In the genomic region with DNA sequence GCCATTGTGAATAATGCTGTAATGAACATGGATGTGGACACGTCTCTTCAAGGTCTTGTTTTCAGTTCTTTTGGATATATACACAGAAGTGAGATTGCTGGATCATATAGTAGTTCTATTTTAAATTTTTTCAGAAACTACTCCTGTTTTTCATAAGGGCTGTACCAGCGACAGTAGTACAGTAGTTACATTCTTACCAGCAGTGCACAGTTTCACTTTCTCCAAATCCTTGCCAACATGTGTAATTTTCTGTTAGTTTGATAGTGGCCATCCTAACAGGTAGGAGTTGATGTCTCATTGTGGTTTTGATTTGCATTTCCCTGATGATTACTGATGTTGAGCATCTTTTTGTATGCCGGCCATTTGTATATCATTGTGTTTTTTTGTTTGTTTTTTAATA, we compare ENCODE assay signal across 12 cellular contexts.
DNase-seq lines count a peak whose midpoint lies in the region; ATAC-seq and TF ChIP-seq lines count a peak whose summit lies in the region.
"Had no signal": no experiment of that assay in that cellular context is flagged by ENCODE, and none has a peak within 500 bp of the region (broad histone marks: within the 10 kb centered on the region; RNA-seq: fewer than 3 reads in every experiment).

No MANE protein-coding gene starts in this region.

- ATAC-seq in DND-41 (ENCODE audit: insufficient read depth, low read depth) (peak; percentile 52; the same call in 1 of the 3 replicates), GM19035 (IDR thresholded peaks at IDR 0.05; ENCODE audit: unreplicated experiment) (peak; percentile 49), HG02678 (IDR thresholded peaks at IDR 0.05; ENCODE audit: unreplicated experiment) (peak; percentile 63), HG03558 (IDR thresholded peaks at IDR 0.05; ENCODE audit: extremely low read depth, unreplicated experiment) (peak; percentile 53), HG02870 (IDR thresholded peaks at IDR 0.05; ENCODE audit: unreplicated experiment) (no peak)
- ATAC-seq: heart right ventricle had no signal

- peaks cover 92% of the 10 kb centered on the region for H3K79me2 ChIP-seq in DND-41 (ENCODE audit: insufficient read depth, low read length)
- peaks cover 95% of the 10 kb centered on the region for H3K79me2 ChIP-seq in hepatocyte

- H3K36me3 ChIP-seq in DND-41 (ENCODE audit: insufficient read depth, low read length) = no peaks in the 10 kb centered on the region
- H3K36me3 ChIP-seq in suprapubic skin = no peaks in the 10 kb centered on the region
- no peaks in the 10 kb centered on the region for H3K36me3 ChIP-seq in hepatocyte (replicated peaks; ENCODE audit: insufficient read depth, low read depth)
- H3K36me3 ChIP-seq: heart right ventricle had no signal

- H3K4me1 ChIP-seq in DND-41 (ENCODE audit: insufficient read depth, low read length) (no peaks in the 10 kb centered on the region), suprapubic skin (peaks cover 16% of the 10 kb centered on the region), hepatocyte (ENCODE audit: insufficient read depth) (peaks cover 10% of the 10 kb centered on the region)

- no peak overlapping the region for H3K9ac ChIP-seq in DND-41 (ENCODE audit: low read depth, low read length)

- H3K9me2 ChIP-seq in hepatocyte (replicated peaks; ENCODE audit: insufficient read depth) = no peaks in the 10 kb centered on the region

- no peak overlapping the region for H3K4me3 ChIP-seq in DND-41 (ENCODE audit: low read depth in 1 of 2, low read length in 2 of 2)
- H3K4me3 ChIP-seq in suprapubic skin = no peak overlapping the region
- H3K4me3 ChIP-seq in hepatocyte = no peak overlapping the region
- H3K4me3 ChIP-seq: heart right ventricle had no signal

- TF ChIP-seq CTCF in DND-41 (IDR thresholded peaks at IDR 0.05; ENCODE audit: borderline replicate concordance, extremely low read depth, low read length, poor library complexity, severe bottlenecking) (no peak), suprapubic skin (IDR thresholded peaks at IDR 0.05) (no peak), hepatocyte (IDR thresholded peaks at IDR 0.05; ENCODE audit: poor library complexity) (no peak)

- WGBS in suprapubic skin = 74% methylated on average over 3 of the region's 3 CpGs
- 87% methylated on average over 3 of the region's 3 CpGs for WGBS in hepatocyte (ENCODE audit: low lambda C conversion rate, missing lambda C conversion rate)

- no peak for TF ChIP-seq EP300 in suprapubic skin (IDR thresholded peaks at IDR 0.05)

- no peaks in the 10 kb centered on the region for H3K9me3 ChIP-seq in DND-41 (ENCODE audit: insufficient read depth, low read length, severe bottlenecking)
- no peaks in the 10 kb centered on the region for H3K9me3 ChIP-seq in suprapubic skin
- H3K9me3 ChIP-seq in hepatocyte (ENCODE audit: low read depth) = no peaks in the 10 kb centered on the region

- H3K27me3 ChIP-seq in DND-41 (ENCODE audit: insufficient read depth, low read length, poor library complexity) = no peaks in the 10 kb centered on the region
- no peaks in the 10 kb centered on the region for H3K27me3 ChIP-seq in suprapubic skin
- H3K27me3 ChIP-seq in hepatocyte = no peaks in the 10 kb centered on the region
- H3K27me3 ChIP-seq: heart right ventricle had no signal

- TF ChIP-seq POLR2A in suprapubic skin (IDR thresholded peaks at IDR 0.05) = no peak

- H3K27ac ChIP-seq in DND-41 (ENCODE audit: low read length) (no peak overlapping the region), suprapubic skin (no peak overlapping the region), hepatocyte (no peak overlapping the region)
- H3K27ac ChIP-seq: heart right ventricle had no signal

- no peak overlapping the region for H3K4me2 ChIP-seq in DND-41 (ENCODE audit: insufficient read depth, low read length)
- H3K4me2 ChIP-seq in hepatocyte = no peak overlapping the region

- no peak for DNase-seq in DND-41
- no peak for DNase-seq in NCI-H187 treated with DMSO at 0.1 percent for 48 hours (lab: John Stamatoyannopoulos, UW)
- DNase-seq in suprapubic skin (ENCODE audit: low spot score in 2 of 2) = no peak
- DNase-seq in hepatocyte (ENCODE audit: low spot score) = no peak
- DNase-seq: anterior cingulate cortex, heart right ventricle, NCI-H1417 treated with DMSO at 0.1 percent for 48 hours, occipital lobe had no signal

- peaks cover 62% of the 10 kb centered on the region for H4K20me1 ChIP-seq in DND-41 (ENCODE audit: insufficient read depth, low read length)
- peaks cover 70% of the 10 kb centered on the region for H4K20me1 ChIP-seq in hepatocyte (ENCODE audit: insufficient read depth, poor library complexity, severe bottlenecking)

- H2AFZ ChIP-seq in DND-41 (ENCODE audit: low read depth, low read length) (no peak overlapping the region), hepatocyte (no peak overlapping the region)
